ENCODE assay signal across 11 cellular contexts in the genomic region with DNA sequence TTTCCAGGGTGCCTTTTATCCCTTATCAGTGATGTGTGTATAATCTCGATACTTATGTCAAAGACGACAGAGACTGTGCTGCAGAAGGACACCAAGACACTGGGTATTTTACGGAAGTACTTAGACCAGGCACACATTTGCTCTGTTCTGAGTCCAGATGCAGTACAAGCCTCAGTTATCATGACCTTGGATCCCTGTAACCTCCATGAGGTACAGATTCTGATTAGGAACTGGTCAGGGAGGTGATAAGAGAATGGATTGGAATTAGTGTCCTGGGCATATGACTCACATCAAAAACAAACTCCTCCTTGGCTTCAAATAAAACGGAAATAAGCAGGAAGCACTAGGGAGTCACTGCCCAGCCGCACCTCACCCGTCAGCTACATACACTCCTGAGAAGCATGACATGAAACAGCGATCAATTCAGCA.
A peak's percentile ranks its signal among the peaks of the same experiment; 100 is the strongest.
DNase-seq lines count a peak whose midpoint lies in the region; ATAC-seq and TF ChIP-seq lines count a peak whose summit lies in the region.
"Had no signal": no experiment of that assay in that cellular context is flagged by ENCODE, and none has a peak within 500 bp of the region (broad histone marks: within the 10 kb centered on the region; RNA-seq: fewer than 3 reads in every experiment).

No MANE protein-coding gene starts in this region.

- H3K27ac Mint-ChIP-seq in stimulated activated effector memory CD8-positive, alpha-beta T cell treated with anti-CD3 and anti-CD28 coated beads, Interleukin-12 subunit alpha, Interleukin-12 subunit beta, amount 100 ng/mL, for 72 hours, result no peak overlapping the region
- H3K27ac Mint-ChIP-seq: activated CD4-positive, alpha-beta memory T cell treated with anti-CD3 and anti-CD28 coated beads for 36 hours had no signal

- peak overlapping the region in 7 of 10 donors; percentile 4 to 48 (median 23) for H3K27ac ChIP-seq in heart right ventricle
- H3K27ac ChIP-seq in right atrium auricular region, result peak overlapping the region; percentile 1 to 71
- peak overlapping the region; percentile 53 to 58 for H3K27ac ChIP-seq in uterus
- H3K27ac ChIP-seq: left lung, thoracic aorta had no signal

- no peak overlapping the region for H3K4me3 Mint-ChIP-seq in stimulated activated effector memory CD8-positive, alpha-beta T cell treated with anti-CD3 and anti-CD28 coated beads, Interleukin-12 subunit alpha, Interleukin-12 subunit beta, amount 100 ng/mL, for 72 hours
- H3K4me3 Mint-ChIP-seq: activated CD4-positive, alpha-beta memory T cell treated with anti-CD3 and anti-CD28 coated beads for 36 hours had no signal

- H3K36me3 Mint-ChIP-seq in stimulated activated effector memory CD8-positive, alpha-beta T cell treated with anti-CD3 and anti-CD28 coated beads, Interleukin-12 subunit alpha, Interleukin-12 subunit beta, amount 100 ng/mL, for 72 hours, result peaks cover 48% of the 10 kb centered on the region

- intact Hi-C loops in heart right ventricle (cut with DNase I) (loop anchor here in 7 of 10 donors (5.0 to 10.0 kb wide), 8 partner anchors 48 to 148 kb away; partner anchors contain the start of gene SFMBT2 (in 1 of the 7)), Right ventricle myocardium inferior (cut with DNase I) (loop anchor here (10.0 kb wide), 1 partner anchor 50 kb away; no protein-coding TSS in a partner anchor), uterus (cut with DNase I; ENCODE audit: low total_unique reads) (no loop called here)

- H3K9me3 Mint-ChIP-seq in stimulated activated effector memory CD8-positive, alpha-beta T cell treated with anti-CD3 and anti-CD28 coated beads, Interleukin-12 subunit alpha, Interleukin-12 subunit beta, amount 100 ng/mL, for 72 hours, result no peaks in the 10 kb centered on the region
- H3K9me3 Mint-ChIP-seq: activated CD4-positive, alpha-beta memory T cell treated with anti-CD3 and anti-CD28 coated beads for 36 hours had no signal

- peaks cover 49% of the 10 kb centered on the region for H3K4me1 Mint-ChIP-seq in stimulated activated effector memory CD8-positive, alpha-beta T cell treated with anti-CD3 and anti-CD28 coated beads, Interleukin-12 subunit alpha, Interleukin-12 subunit beta, amount 100 ng/mL, for 72 hours

- peaks cover 7 to 54% (median 28%) of the 10 kb centered on the region in 9 donors for H3K4me1 ChIP-seq in heart right ventricle
- H3K4me1 ChIP-seq in right atrium auricular region, result peaks cover 0 to 47% of the 10 kb centered on the region in 2 donors
- peaks cover 4 to 5% of the 10 kb centered on the region in 2 donors for H3K4me1 ChIP-seq in uterus

- H3K9me3 ChIP-seq in heart right ventricle (no peaks in the 10 kb centered on the region), right atrium auricular region (no peaks in the 10 kb centered on the region), uterus (no peaks in the 10 kb centered on the region)
- H3K9me3 ChIP-seq: left lung, thoracic aorta had no signal

- WGBS in heart right ventricle, 2 donors, result 40 to 42% methylated on average over 7 of the region's 7 CpGs

- ATAC-seq in heart right ventricle, result peak in 5 of 8 donors; percentile 4 to 47 (median 34)
- ATAC-seq in Right ventricle myocardium inferior, result no peak
- ATAC-seq in stimulated activated effector memory CD8-positive, alpha-beta T cell treated with anti-CD3 and anti-CD28 coated beads, Interleukin-12 subunit alpha, Interleukin-12 subunit beta, amount 100 ng/mL, for 72 hours, result no peak
- ATAC-seq: left lung had no signal

- TF ChIP-seq POLR2A in uterus (IDR thresholded peaks at IDR 0.05), result no peak

- no peak for DNase-seq in heart right ventricle
- DNase-seq in Right ventricle myocardium inferior (ENCODE audit: missing footprints), result no peak
- peak; percentile 26 for DNase-seq in amniotic epithelial cell (ENCODE audit: low read depth)
- no peak for DNase-seq in right atrium auricular region (ENCODE audit: low spot score)
- no peak for DNase-seq in uterus
- DNase-seq in activated naive CD4-positive, alpha-beta T cell (lab: John Stamatoyannopoulos, UW), result no peak
- no peak for DNase-seq in stimulated activated effector memory CD8-positive, alpha-beta T cell treated with anti-CD3 and anti-CD28 coated beads, Interleukin-12 subunit alpha, Interleukin-12 subunit beta, amount 100 ng/mL, for 72 hours (ENCODE audit: low spot score in 2 of 2)
- DNase-seq in NCI-H1417 (lab: John Stamatoyannopoulos, UW), result no peak
- DNase-seq: activated CD4-positive, alpha-beta memory T cell treated with anti-CD3 and anti-CD28 coated beads for 36 hours; left lung had no signal

- TF ChIP-seq CTCF in heart right ventricle (IDR thresholded peaks at IDR 0.05), result no peak
- no peak for TF ChIP-seq CTCF in right atrium auricular region (IDR thresholded peaks at IDR 0.05)
- TF ChIP-seq CTCF in uterus (IDR thresholded peaks at IDR 0.05), result no peak

- H3K36me3 ChIP-seq in heart right ventricle, result peaks cover 0 to 10% (median 0%) of the 10 kb centered on the region in 9 donors
- no peaks in the 10 kb centered on the region for H3K36me3 ChIP-seq in right atrium auricular region
- H3K36me3 ChIP-seq in uterus, result no peaks in the 10 kb centered on the region
- H3K36me3 ChIP-seq: left lung, thoracic aorta had no signal

- H3K27me3 ChIP-seq in heart right ventricle (no peaks in the 10 kb centered on the region), right atrium auricular region (no peaks in the 10 kb centered on the region), uterus (no peaks in the 10 kb centered on the region)
- H3K27me3 ChIP-seq: left lung had no signal

- H3K4me3 ChIP-seq in heart right ventricle (no peak overlapping the region), right atrium auricular region (no peak overlapping the region), uterus (no peak overlapping the region)
- H3K4me3 ChIP-seq: left lung, thoracic aorta had no signal

Comparison
In these comparisons a context has a peak if more than half of its experiments do, and no peak if none do; other contexts are left out.
1. ATAC-seq: peak in heart right ventricle (5 of 8); none in Right ventricle myocardium inferior (single experiment) and stimulated activated effector memory CD8-positive, alpha-beta T cell treated with anti-CD3 and anti-CD28 coated beads, Interleukin-12 subunit alpha, Interleukin-12 subunit beta, amount 100 ng/mL, for 72 hours (single experiment).
2. Peak in every context shown above with its lines, with median percentiles within 50 percentile points of each other: H3K27ac ChIP-seq.